Comparison of ENCODE assay signal across 9 cellular contexts in the genomic region with DNA sequence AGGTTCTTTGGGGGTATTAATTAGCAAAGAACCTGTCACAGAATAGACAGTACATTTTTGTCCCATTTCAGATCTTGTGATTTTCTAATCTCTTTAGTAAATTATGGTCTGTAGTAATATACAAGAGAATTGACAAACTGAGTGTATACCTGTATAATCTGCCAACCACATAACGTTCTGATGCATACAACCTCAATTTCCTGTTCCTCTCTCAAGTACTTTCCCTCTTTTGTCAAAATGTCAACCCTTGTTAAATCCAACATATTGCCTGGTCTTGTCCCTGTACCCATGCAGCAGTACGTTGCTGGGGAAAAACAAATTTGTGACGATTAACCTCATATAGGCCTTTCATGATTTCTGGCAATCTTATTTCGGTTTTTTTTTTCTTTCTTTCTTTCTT. TPM values are rescaled to one million over a fixed set of nuclear protein-coding genes. Genes with fewer than 3 reads are reported as not detected.
DNase-seq lines count a peak whose midpoint lies in the region; ATAC-seq and TF ChIP-seq lines count a peak whose summit lies in the region.
"Had no signal": no experiment of that assay in that cellular context is flagged by ENCODE, and none has a peak within 500 bp of the region (broad histone marks: within the 10 kb centered on the region; RNA-seq: fewer than 3 reads in every experiment).

No MANE protein-coding gene starts in this region.

- H3K27ac ChIP-seq in GM23338 (ENCODE audit: low read depth) (no peak overlapping the region), Panc1 (ENCODE audit: low read length) (peak overlapping the region; percentile 88), rectal smooth muscle tissue (ENCODE audit: low read depth, low read length) (no peak overlapping the region), foreskin keratinocyte (no peak overlapping the region)
- H3K27ac ChIP-seq: testis had no signal

- H3F3A ChIP-seq in GM23338 (replicated peaks; ENCODE audit: low read depth), result no peaks in the 10 kb centered on the region

- ATAC-seq in GM23338 (no peak), Panc1 (no peak), foreskin keratinocyte (no peak)

- H3K27me3 ChIP-seq in GM23338 (ENCODE audit: insufficient read depth), result peaks cover 75% of the 10 kb centered on the region
- H3K27me3 ChIP-seq in Panc1 (ENCODE audit: control insufficient read depth, insufficient read depth, low read length), result no peaks in the 10 kb centered on the region
- H3K27me3 ChIP-seq in rectal smooth muscle tissue (ENCODE audit: control insufficient read depth, insufficient read depth, low read length), result no peaks in the 10 kb centered on the region
- no peaks in the 10 kb centered on the region for H3K27me3 ChIP-seq in foreskin keratinocyte
- H3K27me3 ChIP-seq: testis had no signal

- intact Hi-C loops in Panc1 (cut with micrococcal nuclease; ENCODE audit: unreplicated experiment) (no loop called here), posterior cingulate gyrus (cut with DNase I) (loop anchor here (5.0 to 10.0 kb wide), 3 partner anchors 65 to 235 kb away; no protein-coding TSS in a partner anchor)

- H3K4me3 ChIP-seq in GM23338 (peak overlapping the region; percentile 88), Panc1 (ENCODE audit: low read depth in 2 of 2, low read length in 2 of 2) (peak overlapping the region; percentile 95 to 96), epithelial cell of esophagus (ENCODE audit: low read length) (peak overlapping the region; percentile 90), rectal smooth muscle tissue (ENCODE audit: low read length) (peak overlapping the region; percentile 84)

- no peaks in the 10 kb centered on the region for H3K9me2 ChIP-seq in GM23338 (ENCODE audit: insufficient read depth)

- H4K20me1 ChIP-seq in GM23338 (replicated peaks; ENCODE audit: insufficient read depth), result peaks cover 60% of the 10 kb centered on the region

- TF ChIP-seq CTCF in GM23338 (conservative IDR thresholded peaks at IDR 0.05; ENCODE audit: low read depth in 2 of 2), result no peak
- TF ChIP-seq CTCF in Panc1 (IDR thresholded peaks at IDR 0.05), result no peak
- no peak for TF ChIP-seq CTCF in epithelial cell of esophagus (IDR thresholded peaks at IDR 0.05; ENCODE audit: insufficient read depth, low read depth, low read length, missing control alignments)
- no peak for TF ChIP-seq CTCF in foreskin keratinocyte (conservative IDR thresholded peaks at IDR 0.05)

- POLR2A ChIA-PET in Panc1 (lab: Charles Lee), result no interaction called here

- H3K79me2 ChIP-seq in GM23338 (replicated peaks; ENCODE audit: insufficient read depth), result peaks cover 12% of the 10 kb centered on the region

- no peaks in the 10 kb centered on the region; the same call in 2 of the 3 replicates for H3K36me3 Mint-ChIP-seq in GM23338 (ENCODE audit: low read depth)

- H3K27me3 Mint-ChIP-seq in GM23338 (ENCODE audit: insufficient read depth, low read depth, poor library complexity), result peaks cover 6% of the 10 kb centered on the region

- CTCF ChIA-PET in Panc1 (lab: Charles Lee), result no interaction called here

- H2AFZ ChIP-seq in GM23338, result no peak overlapping the region

- peaks cover 28% of the 10 kb centered on the region for H3K4me1 Mint-ChIP-seq in GM23338

- peak overlapping the region; percentile 95 for H3K4me2 ChIP-seq in GM23338

- BruUV-seq in Panc1 (replicated peaks; lab: Mats Ljungman, UMichigan), result no TSS peak

- no peak overlapping the region for H3K27ac Mint-ChIP-seq in GM23338

- H3K9me3 Mint-ChIP-seq in GM23338, result no peaks in the 10 kb centered on the region

- H3K36me3 ChIP-seq in GM23338 (ENCODE audit: insufficient read depth) (no peaks in the 10 kb centered on the region), Panc1 (ENCODE audit: control insufficient read depth, insufficient read depth, low read length) (peaks cover 2% of the 10 kb centered on the region), rectal smooth muscle tissue (ENCODE audit: control insufficient read depth, insufficient read depth, low read length) (no peaks in the 10 kb centered on the region)

- H3K9ac ChIP-seq in rectal smooth muscle tissue (ENCODE audit: low read length), result no peak overlapping the region

- H3K4me1 ChIP-seq in GM23338 (ENCODE audit: insufficient read depth) (peaks cover 18% of the 10 kb centered on the region; the same call in 1 of the 2 replicates), Panc1 (ENCODE audit: control insufficient read depth, insufficient read depth, low read length) (peaks cover 9% of the 10 kb centered on the region), rectal smooth muscle tissue (ENCODE audit: control insufficient read depth, insufficient read depth, low read length) (peaks cover 9% of the 10 kb centered on the region), foreskin keratinocyte (no peaks in the 10 kb centered on the region)

- no peak for DNase-seq in GM23338 (ENCODE audit: low spot score)
- no peak for DNase-seq in Panc1 (ENCODE audit: low read depth, low spot score)
- no peak for DNase-seq in epithelial cell of esophagus (ENCODE audit: low read depth)
- no peak for DNase-seq in GM03348 (ENCODE audit: low spot score)
- no peak for DNase-seq in posterior cingulate gyrus
- DNase-seq in foreskin keratinocyte, result no peak
- no peak for DNase-seq in stimulated activated CD4-positive, alpha-beta T cell treated with anti-CD3 and anti-CD28 coated beads, Interleukin-2, amount 100 ng/mL, for 48 hours
- DNase-seq: testis had no signal

- H3K4me3 Mint-ChIP-seq in GM23338, result no peak overlapping the region; the same call in 1 of the 3 replicates

- in situ Hi-C loops in Panc1 (cut with HindIII; ENCODE audit: low pct_unique_long_range_greater_than_20kb, low sequenced_read_pairs), result no loop called here

- H3K9me3 ChIP-seq in Panc1 (ENCODE audit: control insufficient read depth, insufficient read depth, low read depth, low read length), result no peaks in the 10 kb centered on the region
- H3K9me3 ChIP-seq: testis had no signal

TF ChIP-seq in GM23338, 12 proteins besides CTCF, POLR2A, EP300 and RAD21 (continues in another document):
- TF ChIP-seq POLR2AphosphoS5 (IDR thresholded peaks at IDR 0.05; ENCODE audit: low read depth), result no peak
- no peak for TF ChIP-seq CREB1 (CRISPR knock-in tag; IDR thresholded peaks at IDR 0.05; ENCODE audit: low read depth)
- TF ChIP-seq, protein P1, sequence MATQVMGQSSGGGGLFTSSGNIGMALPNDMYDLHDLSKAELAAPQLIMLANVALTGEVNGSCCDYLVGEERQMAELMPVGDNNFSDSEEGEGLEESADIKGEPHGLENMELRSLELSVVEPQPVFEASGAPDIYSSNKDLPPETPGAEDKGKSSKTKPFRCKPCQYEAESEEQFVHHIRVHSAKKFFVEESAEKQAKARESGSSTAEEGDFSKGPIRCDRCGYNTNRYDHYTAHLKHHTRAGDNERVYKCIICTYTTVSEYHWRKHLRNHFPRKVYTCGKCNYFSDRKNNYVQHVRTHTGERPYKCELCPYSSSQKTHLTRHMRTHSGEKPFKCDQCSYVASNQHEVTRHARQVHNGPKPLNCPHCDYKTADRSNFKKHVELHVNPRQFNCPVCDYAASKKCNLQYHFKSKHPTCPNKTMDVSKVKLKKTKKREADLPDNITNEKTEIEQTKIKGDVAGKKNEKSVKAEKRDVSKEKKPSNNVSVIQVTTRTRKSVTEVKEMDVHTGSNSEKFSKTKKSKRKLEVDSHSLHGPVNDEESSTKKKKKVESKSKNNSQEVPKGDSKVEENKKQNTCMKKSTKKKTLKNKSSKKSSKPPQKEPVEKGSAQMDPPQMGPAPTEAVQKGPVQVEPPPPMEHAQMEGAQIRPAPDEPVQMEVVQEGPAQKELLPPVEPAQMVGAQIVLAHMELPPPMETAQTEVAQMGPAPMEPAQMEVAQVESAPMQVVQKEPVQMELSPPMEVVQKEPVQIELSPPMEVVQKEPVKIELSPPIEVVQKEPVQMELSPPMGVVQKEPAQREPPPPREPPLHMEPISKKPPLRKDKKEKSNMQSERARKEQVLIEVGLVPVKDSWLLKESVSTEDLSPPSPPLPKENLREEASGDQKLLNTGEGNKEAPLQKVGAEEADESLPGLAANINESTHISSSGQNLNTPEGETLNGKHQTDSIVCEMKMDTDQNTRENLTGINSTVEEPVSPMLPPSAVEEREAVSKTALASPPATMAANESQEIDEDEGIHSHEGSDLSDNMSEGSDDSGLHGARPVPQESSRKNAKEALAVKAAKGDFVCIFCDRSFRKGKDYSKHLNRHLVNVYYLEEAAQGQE (IDR thresholded peaks at IDR 0.05; ENCODE audit: unreplicated experiment), result no peak
- TF ChIP-seq, protein P2, sequence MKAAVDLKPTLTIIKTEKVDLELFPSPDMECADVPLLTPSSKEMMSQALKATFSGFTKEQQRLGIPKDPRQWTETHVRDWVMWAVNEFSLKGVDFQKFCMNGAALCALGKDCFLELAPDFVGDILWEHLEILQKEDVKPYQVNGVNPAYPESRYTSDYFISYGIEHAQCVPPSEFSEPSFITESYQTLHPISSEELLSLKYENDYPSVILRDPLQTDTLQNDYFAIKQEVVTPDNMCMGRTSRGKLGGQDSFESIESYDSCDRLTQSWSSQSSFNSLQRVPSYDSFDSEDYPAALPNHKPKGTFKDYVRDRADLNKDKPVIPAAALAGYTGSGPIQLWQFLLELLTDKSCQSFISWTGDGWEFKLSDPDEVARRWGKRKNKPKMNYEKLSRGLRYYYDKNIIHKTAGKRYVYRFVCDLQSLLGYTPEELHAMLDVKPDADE (IDR thresholded peaks at IDR 0.05), result no peak
- TF ChIP-seq STAT1 (IDR thresholded peaks at IDR 0.05; ENCODE audit: unreplicated experiment), result no peak
- no peak for TF ChIP-seq EZH2 (IDR thresholded peaks at IDR 0.05; ENCODE audit: low read depth, unreplicated experiment)
- no peak for TF ChIP-seq ZNF114 (CRISPR knock-in tag; IDR thresholded peaks at IDR 0.05)
- no peak for TF ChIP-seq JUNB (IDR thresholded peaks at IDR 0.05; ENCODE audit: unreplicated experiment)

RNA-seq across cellular contexts. Expression of a gene that starts 1.1 kb away (rescaled TPM):
- total RNA-seq in GM23338 (2014; rRNA removed; shearing (Covaris generic)), result 10.4 and 18.8 TPM in 2 replicates
- polyA plus RNA-seq in GM23338 (2016; fragmentation: Nextera tagmentation; extraction: Ambion mirVana) (20.0 and 22.7 TPM in 2 replicates), foreskin keratinocyte (18.9 and 21.2 TPM in 2 replicates)
- total RNA-seq in Panc1 (2021; ENCODE audit: unreplicated experiment) (25.9 TPM), foreskin keratinocyte (20.3 and 22.0 TPM in 2 replicates)
- polyA plus RNA-seq in Panc1 (2012; ENCODE audit: insufficient read length), result 26.1 TPM

RNA-seq across cellular contexts. Expression of a gene that starts 1.3 kb away (rescaled TPM):
- total RNA-seq in GM23338 (2014; rRNA removed; shearing (Covaris generic)), result 9.4 and 13.5 TPM in 2 replicates
- polyA plus RNA-seq in GM23338 (2016; fragmentation: Nextera tagmentation; extraction: Ambion mirVana) (3.8 and 4.9 TPM in 2 replicates), foreskin keratinocyte (3.1 and 4.2 TPM in 2 replicates)
- total RNA-seq in Panc1 (2021; ENCODE audit: unreplicated experiment) (19.0 TPM), foreskin keratinocyte (8.7 and 10.4 TPM in 2 replicates)
- polyA plus RNA-seq in Panc1 (2012; ENCODE audit: insufficient read length), result 8.0 TPM
